36 cellular contexts compared by ENCODE assay signal in the genomic region with DNA sequence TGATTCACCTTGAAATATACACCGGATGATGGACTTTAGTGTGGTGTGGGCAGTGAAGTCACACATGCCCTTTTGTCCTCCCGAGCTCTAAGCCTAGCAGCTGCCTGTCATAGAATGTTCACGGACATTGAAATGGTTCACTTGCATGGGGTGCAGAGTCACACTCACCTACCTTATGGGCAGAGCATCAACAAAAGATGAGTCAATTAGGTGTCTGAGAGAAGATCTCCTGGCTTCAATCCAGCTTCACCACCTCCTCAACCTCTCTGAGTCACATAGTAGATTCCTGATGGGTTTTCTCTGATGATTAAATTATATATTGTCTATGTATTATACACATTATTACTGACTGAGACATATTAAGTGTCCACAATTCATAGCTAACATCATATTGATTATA. TPM values are rescaled to one million over a fixed set of nuclear protein-coding genes. Genes with fewer than 3 reads are reported as not detected.
A peak's percentile ranks its signal among the peaks of the same experiment; 100 is the strongest.
DNase-seq lines count a peak whose midpoint lies in the region; ATAC-seq, FAIRE-seq and TF ChIP-seq lines count a peak whose summit lies in the region.
"Had no signal": no experiment of that assay in that cellular context is flagged by ENCODE, and none has a peak within 500 bp of the region (broad histone marks: within the 10 kb centered on the region; RNA-seq: fewer than 3 reads in every experiment).

No MANE protein-coding gene starts in this region.

- FAIRE-seq in K562 (lab: Jason Lieb, UNC) (no peak), frontal cortex (lab: Jason Lieb, UNC) (no peak)
- FAIRE-seq: G401.6, HTR-8/SVneo, pancreas had no signal

- TF ChIP-seq RAD21 in K562 (CRISPR knock-in tag; conservative IDR thresholded peaks at IDR 0.05 in 1 of 2, IDR thresholded peaks at IDR 0.05 in 1 of 2) = no peak

- no peaks in the 10 kb centered on the region for H3K9me1 ChIP-seq in K562 (ENCODE audit: control insufficient read depth, insufficient read depth, low read length)

- POLR2A ChIA-PET in activated CD8-positive, alpha-beta T cell treated with anti-CD3 and anti-CD28 coated beads for 36 hours (lab: Charles Lee) = interaction anchor here (0.7 kb wide), 1 partner anchor 63 kb away, joined by 3 read pairs; no protein-coding TSS in a partner anchor
- POLR2A ChIA-PET in activated CD8-positive, alpha-beta T cell treated with anti-CD3 and anti-CD28 coated beads, Interleukin-2, amount 10 ng/mL, durations not matched to agents 7 days and 5 days (lab: Charles Lee) = no interaction called here
- POLR2A ChIA-PET in K562 (lab: Yijun Ruan, JAX) = no interaction called here

- no peaks in the 10 kb centered on the region for H3K79me2 ChIP-seq in K562 (ENCODE audit: control insufficient read depth, insufficient read depth, low read length)
- no peaks in the 10 kb centered on the region for H3K79me2 ChIP-seq in GM23338 (replicated peaks; ENCODE audit: insufficient read depth)

- 0% methylated on average over 3 of the region's 3 CpGs for whole genome bisulfite sequencing in K562 (ENCODE audit: insufficient coverage, low coverage, missing lambda C conversion rate)

- no peak for TF ChIP-seq POLR2A in K562 (conservative IDR thresholded peaks at IDR 0.05)

- H3K27ac ChIP-seq in K562 (ENCODE audit: extremely low read depth, low read depth, low read length) (no peak overlapping the region), GM23338 (ENCODE audit: low read depth) (no peak overlapping the region)
- H3K27ac ChIP-seq: cardiac muscle cell, colonic mucosa, pancreas, SK-N-MC, spleen had no signal

- H4K20me1 ChIP-seq in K562 (replicated peaks; ENCODE audit: control insufficient read depth, insufficient read depth, low read length) = no peaks in the 10 kb centered on the region
- H4K20me1 ChIP-seq in GM23338 (replicated peaks; ENCODE audit: insufficient read depth) = no peaks in the 10 kb centered on the region

- H3K36me3 ChIP-seq in K562 (ENCODE audit: control insufficient read depth, insufficient read depth, low read length) = no peaks in the 10 kb centered on the region
- H3K36me3 ChIP-seq in GM23338 (ENCODE audit: insufficient read depth) = no peaks in the 10 kb centered on the region
- H3K36me3 ChIP-seq: cardiac muscle cell, colonic mucosa, pancreas, spleen had no signal

- no peak overlapping the region for H3K4me3 Mint-ChIP-seq in activated CD8-positive, alpha-beta T cell treated with anti-CD3 and anti-CD28 coated beads for 36 hours
- H3K4me3 Mint-ChIP-seq in activated CD8-positive, alpha-beta T cell treated with anti-CD3 and anti-CD28 coated beads, Interleukin-2, amount 10 ng/mL, durations not matched to agents 7 days and 5 days = no peak overlapping the region
- H3K4me3 Mint-ChIP-seq in GM23338 = no peak overlapping the region
- H3K4me3 Mint-ChIP-seq: activated T-helper 1 cell treated with anti-CD3 and anti-CD28 coated beads, Interleukin-12 subunit alpha, Interleukin-12 subunit beta, Interleukin-2, Interleukin-4 antibody, amounts not matched to agents 30 ng/mL and 10 ng/mL and 1 ng/mL, durations not matched to agents 14 hours and 24 hours and 36 hours; CD8-positive, alpha-beta memory T cell; H9; memory B cell; stimulated activated naive B cell treated with anti-CD40 and anti-IgM and Interleukin-4, amounts not matched to agents 10 μg/mL and 1 μg/mL and 100 μg/mL, for 72 hours; T-helper 17 cell had no signal

- intact Hi-C loops in activated CD8-positive, alpha-beta T cell treated with anti-CD3 and anti-CD28 coated beads for 36 hours (cut with micrococcal nuclease) = no loop called here
- intact Hi-C loops in K562 (cut with micrococcal nuclease) = no loop called here

- H3K9me3 ChIP-seq in K562 (replicated peaks; ENCODE audit: control insufficient read depth, insufficient read depth, low read depth, low read length) = no peaks in the 10 kb centered on the region
- H3K9me3 ChIP-seq: colonic mucosa, pancreas, spleen had no signal

- no peak overlapping the region for H3K27ac Mint-ChIP-seq in activated CD8-positive, alpha-beta T cell treated with anti-CD3 and anti-CD28 coated beads for 36 hours
- no peak overlapping the region for H3K27ac Mint-ChIP-seq in activated CD8-positive, alpha-beta T cell treated with anti-CD3 and anti-CD28 coated beads, Interleukin-2, amount 10 ng/mL, durations not matched to agents 7 days and 5 days
- H3K27ac Mint-ChIP-seq in GM23338 = no peak overlapping the region
- H3K27ac Mint-ChIP-seq: activated T-helper 1 cell treated with anti-CD3 and anti-CD28 coated beads, Interleukin-12 subunit alpha, Interleukin-12 subunit beta, Interleukin-2, Interleukin-4 antibody, amounts not matched to agents 30 ng/mL and 10 ng/mL and 1 ng/mL, durations not matched to agents 14 hours and 24 hours and 36 hours; CD8-positive, alpha-beta memory T cell; H9; memory B cell; stimulated activated naive B cell treated with anti-CD40 and anti-IgM and Interleukin-4, amounts not matched to agents 10 μg/mL and 1 μg/mL and 100 μg/mL, for 72 hours; T-helper 17 cell had no signal

- no peaks in the 10 kb centered on the region for H3F3A ChIP-seq in GM23338 (replicated peaks; ENCODE audit: low read depth)

- BruUV-seq in K562 (replicated peaks; lab: Mats Ljungman, UMichigan) = no TSS peak

- peak; percentile 36 for DNase-seq in activated CD8-positive, alpha-beta T cell treated with anti-CD3 and anti-CD28 coated beads for 36 hours
- no peak for DNase-seq in activated CD8-positive, alpha-beta T cell treated with anti-CD3 and anti-CD28 coated beads, Interleukin-2, amount 10 ng/mL, durations not matched to agents 7 days and 5 days
- peak; percentile 67 for DNase-seq in HPDE6-E6E7 (ENCODE audit: extremely low spot score)
- DNase-seq in K562 (ENCODE audit: extremely low read depth in 1 of 4, low spot score in 3 of 4) = no peak
- DNase-seq in renal cortical epithelial cell (ENCODE audit: low read depth) = peak; percentile 8
- DNase-seq in frontal cortex (ENCODE audit: low spot score in 2 of 2) = no peak
- no peak for DNase-seq in GM23338 (ENCODE audit: low spot score)
- DNase-seq in NCI-H1048 (lab: John Stamatoyannopoulos, UW) = no peak
- DNase-seq: activated CD4-positive, alpha-beta T cell treated with anti-CD3 and anti-CD28 coated beads for 1 hour; activated naive CD4-positive, alpha-beta T cell treated with anti-CD3 and anti-CD28 coated beads, Interleukin-2, amount 50 U/mL, for 16 hours; AML-193; anterior cingulate cortex; CD8-positive, alpha-beta memory T cell; colonic mucosa; DMS 273 treated with DMSO at 0.1 percent for 48 hours; effector memory CD4-positive, alpha-beta T cell; foreskin fibroblast; H9; KBM-7; left colon; NCI-H1436; NCI-H2081 treated with DMSO at 0.1 percent for 48 hours; NCI-H345; NCI-H774; pancreas; right cardiac atrium; RPMI8226; spleen; stimulated activated naive B cell treated with anti-CD40 and anti-IgM and Interleukin-4, amounts not matched to agents 10 μg/mL and 1 μg/mL and 100 μg/mL, for 72 hours; T-helper 17 cell had no signal

- H3K9me2 ChIP-seq in GM23338 (ENCODE audit: insufficient read depth) = no peaks in the 10 kb centered on the region

- H3K27me3 ChIP-seq in K562 (ENCODE audit: control insufficient read depth in 2 of 2, insufficient read depth in 2 of 2, low read length in 2 of 2) (peaks cover 10 to 25% of the 10 kb centered on the region in 2 experiments; a peak in 4 of 5 replicates), GM23338 (ENCODE audit: insufficient read depth) (peaks cover 69% of the 10 kb centered on the region)

- H2AFZ ChIP-seq in K562 (ENCODE audit: low read depth, low read length) = no peak overlapping the region
- H2AFZ ChIP-seq in GM23338 = no peak overlapping the region

- in situ Hi-C loops in K562 (cut with MboI) = no loop called here

- peaks cover 9% of the 10 kb centered on the region for H3K4me1 Mint-ChIP-seq in activated CD8-positive, alpha-beta T cell treated with anti-CD3 and anti-CD28 coated beads for 36 hours (ENCODE audit: low read depth)
- no peaks in the 10 kb centered on the region for H3K4me1 Mint-ChIP-seq in activated CD8-positive, alpha-beta T cell treated with anti-CD3 and anti-CD28 coated beads, Interleukin-2, amount 10 ng/mL, durations not matched to agents 7 days and 5 days (ENCODE audit: low read depth)
- H3K4me1 Mint-ChIP-seq in GM23338 = peaks cover 4% of the 10 kb centered on the region; the same call in 1 of the 3 replicates
- H3K4me1 Mint-ChIP-seq: memory B cell had no signal

- no peak overlapping the region for H3K4me2 ChIP-seq in K562 (ENCODE audit: insufficient read depth, low read length)
- no peak overlapping the region for H3K4me2 ChIP-seq in GM23338

- TF ChIP-seq CTCF in activated CD8-positive, alpha-beta T cell treated with anti-CD3 and anti-CD28 coated beads for 36 hours (IDR thresholded peaks at IDR 0.05) = no peak
- no peak for TF ChIP-seq CTCF in K562 (IDR thresholded peaks at IDR 0.05 in 2 of 3, conservative IDR thresholded peaks at IDR 0.05 in 1 of 3; ENCODE audit: insufficient read depth in 2 of 3, low read depth in 1 of 3, low read length in 3 of 3)
- no peak for TF ChIP-seq CTCF in GM23338 (conservative IDR thresholded peaks at IDR 0.05; ENCODE audit: low read depth in 2 of 2)

- peak; percentile 42 for ATAC-seq in activated CD8-positive, alpha-beta T cell treated with anti-CD3 and anti-CD28 coated beads for 36 hours
- no peak for ATAC-seq in activated CD8-positive, alpha-beta T cell treated with anti-CD3 and anti-CD28 coated beads, Interleukin-2, amount 10 ng/mL, durations not matched to agents 7 days and 5 days
- ATAC-seq in K562 (no peak), GM23338 (no peak)
- ATAC-seq: left colon; pancreas; right cardiac atrium; stimulated activated naive B cell treated with anti-CD40 and anti-IgM and Interleukin-4, amounts not matched to agents 10 μg/mL and 1 μg/mL and 100 μg/mL, for 72 hours; T-helper 17 cell had no signal

- H3K27me3 Mint-ChIP-seq in activated CD8-positive, alpha-beta T cell treated with anti-CD3 and anti-CD28 coated beads for 36 hours = peaks cover 54% of the 10 kb centered on the region
- peaks cover 76% of the 10 kb centered on the region for H3K27me3 Mint-ChIP-seq in activated CD8-positive, alpha-beta T cell treated with anti-CD3 and anti-CD28 coated beads, Interleukin-2, amount 10 ng/mL, durations not matched to agents 7 days and 5 days (ENCODE audit: low read depth)
- H3K27me3 Mint-ChIP-seq in GM23338 (ENCODE audit: insufficient read depth, low read depth, poor library complexity) = peaks cover 11% of the 10 kb centered on the region

- H3K4me3 ChIP-seq in K562 (no peak overlapping the region), GM23338 (no peak overlapping the region)
- H3K4me3 ChIP-seq: cardiac muscle cell, colonic mucosa, pancreas, SK-N-MC, spleen had no signal

- no peaks in the 10 kb centered on the region for H3K36me3 Mint-ChIP-seq in activated CD8-positive, alpha-beta T cell treated with anti-CD3 and anti-CD28 coated beads for 36 hours (ENCODE audit: low read depth)
- no peaks in the 10 kb centered on the region for H3K36me3 Mint-ChIP-seq in activated CD8-positive, alpha-beta T cell treated with anti-CD3 and anti-CD28 coated beads, Interleukin-2, amount 10 ng/mL, durations not matched to agents 7 days and 5 days (ENCODE audit: low read depth)
- no peaks in the 10 kb centered on the region for H3K36me3 Mint-ChIP-seq in GM23338 (ENCODE audit: low read depth)
- H3K36me3 Mint-ChIP-seq: CD8-positive, alpha-beta memory T cell; memory B cell; stimulated activated naive B cell treated with anti-CD40 and anti-IgM and Interleukin-4, amounts not matched to agents 10 μg/mL and 1 μg/mL and 100 μg/mL, for 72 hours had no signal

- no peak overlapping the region for H3K9ac ChIP-seq in K562 (ENCODE audit: insufficient read depth in 1 of 2, low read depth in 2 of 2, low read length in 2 of 2)

- no peaks in the 10 kb centered on the region for H3K9me3 Mint-ChIP-seq in activated CD8-positive, alpha-beta T cell treated with anti-CD3 and anti-CD28 coated beads for 36 hours
- H3K9me3 Mint-ChIP-seq in activated CD8-positive, alpha-beta T cell treated with anti-CD3 and anti-CD28 coated beads, Interleukin-2, amount 10 ng/mL, durations not matched to agents 7 days and 5 days (ENCODE audit: insufficient read depth) = no peaks in the 10 kb centered on the region
- H3K9me3 Mint-ChIP-seq in GM23338 = no peaks in the 10 kb centered on the region
- H3K9me3 Mint-ChIP-seq: activated T-helper 1 cell treated with anti-CD3 and anti-CD28 coated beads, Interleukin-12 subunit alpha, Interleukin-12 subunit beta, Interleukin-2, Interleukin-4 antibody, amounts not matched to agents 30 ng/mL and 10 ng/mL and 1 ng/mL, durations not matched to agents 14 hours and 24 hours and 36 hours; CD8-positive, alpha-beta memory T cell; H9; memory B cell; stimulated activated naive B cell treated with anti-CD40 and anti-IgM and Interleukin-4, amounts not matched to agents 10 μg/mL and 1 μg/mL and 100 μg/mL, for 72 hours had no signal

- CTCF ChIA-PET in activated CD8-positive, alpha-beta T cell treated with anti-CD3 and anti-CD28 coated beads for 36 hours (lab: Charles Lee) = interaction anchor here (0.8 to 3.2 kb wide), 8 partner anchors 10 to 104 kb away, joined by 3 to 33 read pairs (median 4); no protein-coding TSS in a partner anchor
- CTCF ChIA-PET in activated CD8-positive, alpha-beta T cell treated with anti-CD3 and anti-CD28 coated beads, Interleukin-2, amount 10 ng/mL, durations not matched to agents 7 days and 5 days (lab: Charles Lee) = interaction anchor here (1.2 to 3.2 kb wide), 5 partner anchors 10 to 43 kb away, joined by 3 to 14 read pairs (median 3); no protein-coding TSS in a partner anchor
- CTCF ChIA-PET in K562 (lab: Yijun Ruan, JAX; ENCODE audit: low intra/inter-chr PET ratio) = no interaction called here

- TF ChIP-seq EP300 in K562 (IDR thresholded peaks at IDR 0.05; ENCODE audit: low read length) = no peak

- no peaks in the 10 kb centered on the region for H3K4me1 ChIP-seq in K562 (replicated peaks in 1 of 2; ENCODE audit: control insufficient read depth in 2 of 2, insufficient read depth in 2 of 2, low read length in 2 of 2)
- H3K4me1 ChIP-seq in GM23338 (ENCODE audit: insufficient read depth) = no peaks in the 10 kb centered on the region; the same call in 1 of the 2 replicates
- H3K4me1 ChIP-seq: colonic mucosa, pancreas had no signal

RNA-seq across cellular contexts. Expression of gene HLA-E, which starts 48.1 kb away (rescaled TPM):
- 100 to 1,000 TPM; 493 to 499 TPM for total RNA-seq in activated CD8-positive, alpha-beta T cell treated with anti-CD3 and anti-CD28 coated beads for 36 hours
- total RNA-seq in activated CD8-positive, alpha-beta T cell treated with anti-CD3 and anti-CD28 coated beads, Interleukin-2, amount 10 ng/mL, durations not matched to agents 7 days and 5 days = 100 to 1,000 TPM; 523 to 536 TPM
- 20.8 and 41.1 TPM in 2 replicates for total RNA-seq in K562 (2011; cell fraction: chromatin; rRNA removed; ENCODE audit: low replicate concordance)
- 40.4 and 50.9 TPM in 2 replicates for total RNA-seq in K562 (2011; cell fraction: nucleolus; rRNA removed)
- 37.3 and 46.7 TPM in 2 replicates for total RNA-seq in K562 (2011; cell fraction: nucleoplasm; rRNA removed)
- total RNA-seq in K562 (2014; rRNA removed) (39.9 and 45.5 TPM in 2 replicates), K562 (2014; rRNA removed; fragmentation: Illumina TruSeq; extraction: Trizol) (14.8 and 15.0 TPM in 2 replicates), K562 (2015; rRNA removed; fragmentation: Illumina TruSeq; extraction: Trizol) (25.0 and 25.8 TPM in 2 replicates), K562 (2021) (31.0 and 38.0 TPM in 2 replicates), renal cortical epithelial cell (170 and 213 TPM in 2 replicates), frontal cortex (25.7 TPM)
- polyA plus RNA-seq in K562 (2011; rRNA removed) (27.2 and 28.8 TPM in 2 replicates), K562 (2014; fragmentation: Illumina TruSeq; extraction: Trizol) (26.8 and 37.5 TPM in 2 replicates), K562 (2014; fragmentation: Nextera tagmentation; extraction: Ambion mirVana) (1 to 10 TPM; 3.2 to 4.0 TPM), K562 (2014; rRNA removed) (38.4 and 38.9 TPM in 2 replicates), GM23338 (2016; fragmentation: Nextera tagmentation; extraction: Ambion mirVana) (15.6 and 15.9 TPM in 2 replicates)
- polyA plus RNA-seq in K562 (2011; cell fraction: cytosol; rRNA removed) = 27.0 and 45.7 TPM in 2 replicates
- polyA plus RNA-seq in K562 (2011; cell fraction: nucleus; rRNA removed) = 20.5 and 32.8 TPM in 2 replicates
- 27.8 and 82.4 TPM in 2 replicates for polyA plus RNA-seq in K562 (2012)
- 17.5 and 21.1 TPM in 2 replicates for polyA minus RNA-seq in K562 (2011; rRNA and poly(A)+ RNA removed)
- 16.8 and 17.8 TPM in 2 replicates for polyA minus RNA-seq in K562 (2011; cell fraction: cytosol; rRNA and poly(A)+ RNA removed)
- 13.8 and 14.3 TPM in 2 replicates for polyA minus RNA-seq in K562 (2011; cell fraction: nucleus; rRNA and poly(A)+ RNA removed)
- 36.0 and 44.2 TPM in 2 replicates for total RNA-seq in GM23338 (2014; rRNA removed; shearing (Covaris generic))

Comparison
In these comparisons a context has a peak if more than half of its experiments do, and no peak if none do; other contexts are left out.
1. DNase-seq: peak in activated CD8-positive, alpha-beta T cell treated with anti-CD3 and anti-CD28 coated beads for 36 hours (single experiment), HPDE6-E6E7 (single experiment) and renal cortical epithelial cell (single experiment); none in activated CD8-positive, alpha-beta T cell treated with anti-CD3 and anti-CD28 coated beads, Interleukin-2, amount 10 ng/mL, durations not matched to agents 7 days and 5 days (single experiment), K562 (0 of 4), frontal cortex (0 of 2), GM23338 (single experiment) and NCI-H1048 (single experiment).